In genomic region chr10:7891634-7892033, GRCh38 we compare ENCODE assay signal across 29 cellular contexts.
A peak's percentile ranks its signal among the peaks of the same experiment; 100 is the strongest.
DNase-seq lines count a peak whose midpoint lies in the region; ATAC-seq and TF ChIP-seq lines count a peak whose summit lies in the region.
"Had no signal": no experiment of that assay in that cellular context is flagged by ENCODE, and none has a peak within 500 bp of the region (broad histone marks: within the 10 kb centered on the region; RNA-seq: fewer than 3 reads in every experiment).

No MANE protein-coding gene starts in this region.

- H3K9me3 ChIP-seq in breast epithelium: no peaks in the 10 kb centered on the region
- H3K9me3 ChIP-seq: A549, heart right ventricle, left lung, sigmoid colon, SJCRH30, testis, vagina had no signal

- TF ChIP-seq CTCF in MCF 10A (IDR thresholded peaks at IDR 0.05; ENCODE audit: unreplicated experiment) (no peak), breast epithelium (IDR thresholded peaks at IDR 0.05) (no peak), cardiac fibroblast (IDR thresholded peaks at IDR 0.05; ENCODE audit: low read depth, low read length) (no peak)

- no peak overlapping the region for H3K4me3 Mint-ChIP-seq in MCF 10A (ENCODE audit: unreplicated experiment)
- H3K4me3 Mint-ChIP-seq: activated naive CD4-positive, alpha-beta T cell treated with anti-CD3 and anti-CD28 coated beads, Interleukin-2, amount 50 U/mL, for 24 hours; CD4-positive, alpha-beta memory T cell; central memory CD8-positive, alpha-beta T cell had no signal

- H3K9me3 Mint-ChIP-seq in MCF 10A (ENCODE audit: unreplicated experiment): no peaks in the 10 kb centered on the region
- H3K9me3 Mint-ChIP-seq: activated naive CD4-positive, alpha-beta T cell treated with anti-CD3 and anti-CD28 coated beads, Interleukin-2, amount 50 U/mL, for 24 hours; central memory CD8-positive, alpha-beta T cell had no signal

- no peaks in the 10 kb centered on the region for H3K27me3 Mint-ChIP-seq in MCF 10A (ENCODE audit: insufficient read depth, unreplicated experiment)
- H3K27me3 Mint-ChIP-seq: activated naive CD4-positive, alpha-beta T cell treated with anti-CD3 and anti-CD28 coated beads, Interleukin-2, amount 50 U/mL, for 24 hours; CD4-positive, alpha-beta memory T cell; central memory CD8-positive, alpha-beta T cell had no signal

- no peaks in the 10 kb centered on the region for H3K4me1 ChIP-seq in breast epithelium
- H3K4me1 ChIP-seq: SJCRH30, testis had no signal

- no peak for TF ChIP-seq POLR2A in breast epithelium (IDR thresholded peaks at IDR 0.05)

- DNase-seq in MCF 10A (ENCODE audit: unreplicated experiment) (peak; percentile 4), breast epithelium (ENCODE audit: low spot score in 2 of 2) (no peak), cardiac fibroblast (ENCODE audit: low read depth in 2 of 2) (peak; percentile 26 to 66), glomerular endothelial cell (ENCODE audit: extremely low read depth, low read depth, low spot score) (peak; percentile 22), left cardiac atrium (no peak)
- DNase-seq: activated CD4-positive, alpha-beta T cell treated with anti-CD3 and anti-CD28 coated beads, Interleukin-2, amount 50 U/mL, for 48 hours; anterior cingulate cortex; CD4-positive, alpha-beta memory T cell; dorsolateral prefrontal cortex; heart right ventricle; left lung; NCI-H1105; NCI-H2029; NCI-H2227 treated with DMSO at 0.1 percent for 48 hours; NCI-H526 treated with DMSO at 0.1 percent for 48 hours; sigmoid colon; SJCRH30; stimulated activated naive CD8-positive, alpha-beta T cell treated with anti-CD3 and anti-CD28 coated beads, Interleukin-15, Interleukin-2, amounts not matched to agents 100 U/mL and 50 U/mL, for 24 hours; T-helper 1 cell; testis had no signal

- H3K4me3 ChIP-seq in breast epithelium (no peak overlapping the region), cardiac fibroblast (replicated peaks in 1 of 2; ENCODE audit: low read depth in 2 of 2, low read length in 2 of 2) (no peak overlapping the region)
- H3K4me3 ChIP-seq: A549, dorsolateral prefrontal cortex, heart right ventricle, left lung, sigmoid colon, SJCRH30, testis, vagina had no signal

- no peak overlapping the region for H3K27ac ChIP-seq in breast epithelium
- H3K27ac ChIP-seq: A549, dorsolateral prefrontal cortex, heart right ventricle, left lung, sigmoid colon, SJCRH30, testis, vagina had no signal

- ATAC-seq in HG02938 (IDR thresholded peaks at IDR 0.05; ENCODE audit: unreplicated experiment) (no peak), GM19397 (IDR thresholded peaks at IDR 0.05; ENCODE audit: unreplicated experiment) (no peak), GM21723 (IDR thresholded peaks at IDR 0.05; ENCODE audit: unreplicated experiment) (no peak), left cardiac atrium (no peak)
- ATAC-seq: A549; activated CD4-positive, CD25-positive, alpha-beta regulatory T cell treated with anti-CD3 and anti-CD28 coated beads, Interleukin-2, amount 50 U/mL, for 24 hours; heart right ventricle; left lung; stimulated activated naive CD8-positive, alpha-beta T cell treated with anti-CD3 and anti-CD28 coated beads, Interleukin-15, Interleukin-2, amounts not matched to agents 100 U/mL and 50 U/mL, for 24 hours had no signal

- no TSS peak for BruUV-seq in MCF 10A (replicated peaks; lab: Mats Ljungman, UMichigan)

- H3K4me1 Mint-ChIP-seq in MCF 10A (ENCODE audit: insufficient read depth, unreplicated experiment): peaks cover 5% of the 10 kb centered on the region

- H3K36me3 Mint-ChIP-seq in MCF 10A (ENCODE audit: insufficient read depth, unreplicated experiment): no peaks in the 10 kb centered on the region

- H3K27me3 ChIP-seq in breast epithelium: no peaks in the 10 kb centered on the region
- H3K27me3 ChIP-seq: dorsolateral prefrontal cortex, heart right ventricle, left lung, sigmoid colon, SJCRH30, testis, vagina had no signal

- no peaks in the 10 kb centered on the region for H3K36me3 ChIP-seq in breast epithelium
- H3K36me3 ChIP-seq: left lung, SJCRH30, vagina had no signal

- POLR2A ChIA-PET in MCF 10A (lab: Yijun Ruan, JAX): interaction anchor here (0.7 kb wide), 1 partner anchor 9 kb away, joined by 3 read pairs; no protein-coding TSS in a partner anchor

- intact Hi-C loops in MCF 10A (cut with micrococcal nuclease) (no loop called here), breast epithelium (cut with DNase I; ENCODE audit: low total_unique reads) (no loop called here), left cardiac atrium (cut with DNase I) (no loop called here)

- CTCF ChIA-PET in MCF 10A (lab: Yijun Ruan, JAX): interaction anchor here (0.6 to 1.1 kb wide), 5 partner anchors 11 to 1400 kb away, joined by 3 to 4 read pairs (median 3); no protein-coding TSS in a partner anchor

- H3K27ac Mint-ChIP-seq in MCF 10A (ENCODE audit: low read depth, unreplicated experiment): no peak overlapping the region
- H3K27ac Mint-ChIP-seq: activated naive CD4-positive, alpha-beta T cell treated with anti-CD3 and anti-CD28 coated beads, Interleukin-2, amount 50 U/mL, for 24 hours; CD4-positive, alpha-beta memory T cell; progenitor cell of endocrine pancreas had no signal

Comparison
In these comparisons a context has a peak if more than half of its experiments do, and no peak if none do; other contexts are left out.
1. DNase-seq: peak in MCF 10A (single experiment), cardiac fibroblast (2 of 2) and glomerular endothelial cell (single experiment); none in breast epithelium (0 of 2) and left cardiac atrium (single experiment).